Comparison of ENCODE assay signal across 8 cellular contexts in the genomic region with DNA sequence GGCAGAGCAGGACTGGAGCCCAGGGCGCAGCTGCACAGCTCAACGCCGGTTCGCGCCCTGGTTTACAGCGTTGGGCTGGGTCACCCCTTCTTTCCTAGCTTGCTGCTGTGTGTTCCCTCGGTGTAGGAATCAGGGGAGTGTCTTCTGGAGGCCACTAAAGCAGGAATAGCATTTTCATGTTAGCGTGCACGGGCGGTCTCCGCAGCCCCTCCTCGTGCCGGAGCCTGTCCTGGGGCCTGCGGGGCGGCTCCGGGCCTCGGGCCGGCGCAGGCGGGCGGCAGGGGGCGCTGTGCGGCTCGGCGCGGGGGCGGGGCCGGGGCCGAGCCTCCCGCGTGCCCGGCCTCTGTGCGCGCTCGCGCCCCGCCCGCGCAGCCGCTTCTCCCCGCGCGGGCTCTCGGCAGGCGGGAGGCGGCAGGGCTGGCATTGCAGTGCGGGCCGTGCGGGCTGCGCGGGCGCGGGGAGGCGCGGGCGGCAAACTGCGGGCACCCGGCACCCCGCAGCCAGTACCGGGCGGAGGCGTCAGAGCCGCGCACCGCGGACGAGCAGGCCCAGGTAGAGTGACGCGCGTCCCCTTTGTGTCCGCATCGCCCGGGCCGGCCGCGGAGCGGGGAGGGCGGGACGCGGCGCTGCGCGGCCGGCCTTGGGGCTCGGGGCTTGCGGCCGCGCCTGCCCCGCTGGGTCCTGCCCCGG. TPM values are rescaled to one million over a fixed set of nuclear protein-coding genes. Genes with fewer than 3 reads are reported as not detected.
A peak's percentile ranks its signal among the peaks of the same experiment; 100 is the strongest.
DNase-seq lines count a peak whose midpoint lies in the region; ATAC-seq, FAIRE-seq and TF ChIP-seq lines count a peak whose summit lies in the region.

A gene with protein sequence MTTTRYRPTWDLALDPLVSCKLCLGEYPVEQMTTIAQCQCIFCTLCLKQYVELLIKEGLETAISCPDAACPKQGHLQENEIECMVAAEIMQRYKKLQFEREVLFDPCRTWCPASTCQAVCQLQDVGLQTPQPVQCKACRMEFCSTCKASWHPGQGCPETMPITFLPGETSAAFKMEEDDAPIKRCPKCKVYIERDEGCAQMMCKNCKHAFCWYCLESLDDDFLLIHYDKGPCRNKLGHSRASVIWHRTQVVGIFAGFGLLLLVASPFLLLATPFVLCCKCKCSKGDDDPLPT (plus strand): TSS at position 342 of the 690 bp plus-strand sequence. CDS start 79,515 bp downstream, outside the sequence.

- H3K27me3 ChIP-seq in Caco-2 (replicated peaks; ENCODE audit: control insufficient read depth, insufficient read depth, low read length) (no peaks in the 10 kb centered on the region), parathyroid adenoma (ENCODE audit: control insufficient read depth, insufficient read depth, low read length) (no peaks in the 10 kb centered on the region)

- H2AFZ ChIP-seq in parathyroid adenoma = peak within 1 kb of the TSS; percentile 98

- H3K36me3 ChIP-seq in Caco-2 (ENCODE audit: control insufficient read depth, insufficient read depth, low read length) (no peaks in the 10 kb centered on the region), parathyroid adenoma (ENCODE audit: control insufficient read depth, insufficient read depth, low read length) (no peaks in the 10 kb centered on the region)

- H3K4me3 Mint-ChIP-seq in Caco-2 (ENCODE audit: unreplicated experiment) = peak within 1 kb of the TSS; percentile 59
- peak within 1 kb of the TSS; percentile 75 for H3K4me3 Mint-ChIP-seq in activated naive CD4-positive, alpha-beta T cell treated with anti-CD3 and anti-CD28 coated beads, Interleukin-2, amount 50 U/mL, for 24 hours
- H3K4me3 Mint-ChIP-seq in type B pancreatic cell = peak within 1 kb of the TSS; percentile 82

- CTCF ChIA-PET in Caco-2 (lab: Charles Lee) = interaction anchor here (0.5 to 1.5 kb wide), 6 partner anchors 12 to 128 kb away, joined by 3 to 4 read pairs (median 4); no protein-coding TSS in a partner anchor

- peak within 1 kb of the TSS; percentile 31 for H3K9ac ChIP-seq in parathyroid adenoma

- no TSS peak for BruUV-seq in Caco-2 (replicated peaks; lab: Mats Ljungman, UMichigan)

- H3K27ac ChIP-seq in parathyroid adenoma = peak within 1 kb of the TSS; percentile 53

- no peak for FAIRE-seq in HTR-8/SVneo (lab: Jason Lieb, UNC)

- in situ Hi-C loops in SK-MEL-5 (cut with HindIII; ENCODE audit: low pct_unique_long_range_greater_than_20kb, low sequenced_read_pairs) = no loop called here

- ATAC-seq in Right ventricle myocardium inferior = peak; percentile 86

- H3K27ac Mint-ChIP-seq in Caco-2 (ENCODE audit: unreplicated experiment) = no peak within 1 kb of the TSS
- peak within 1 kb of the TSS; percentile 72 for H3K27ac Mint-ChIP-seq in activated naive CD4-positive, alpha-beta T cell treated with anti-CD3 and anti-CD28 coated beads, Interleukin-2, amount 50 U/mL, for 24 hours
- H3K27ac Mint-ChIP-seq in type B pancreatic cell = peak within 1 kb of the TSS; percentile 23

- H3K79me2 ChIP-seq in parathyroid adenoma = peaks cover 25% of the 10 kb centered on the region

- H3K4me1 ChIP-seq in Caco-2 (no peaks in the 10 kb centered on the region), parathyroid adenoma (peaks cover 37% of the 10 kb centered on the region)

- H3K27me3 Mint-ChIP-seq in Caco-2 (ENCODE audit: insufficient read depth, unreplicated experiment) = peaks cover 5% of the 10 kb centered on the region
- H3K27me3 Mint-ChIP-seq in activated naive CD4-positive, alpha-beta T cell treated with anti-CD3 and anti-CD28 coated beads, Interleukin-2, amount 50 U/mL, for 24 hours = no peaks in the 10 kb centered on the region
- no peaks in the 10 kb centered on the region for H3K27me3 Mint-ChIP-seq in type B pancreatic cell

- H3K4me3 ChIP-seq in Caco-2 (ENCODE audit: low read depth, low read length) (peak within 1 kb of the TSS; percentile 47), parathyroid adenoma (ENCODE audit: low read depth, low read length) (peak within 1 kb of the TSS; percentile 68)

- DNase-seq in Caco-2 = peak in 1 of 2 experiments; percentile 76
- DNase-seq in GM20000 (ENCODE audit: low spot score) = peak; percentile 95
- DNase-seq in HTR-8/SVneo (ENCODE audit: insufficient read length, low spot score) = peak; percentile 10
- peak; percentile 66 for DNase-seq in SK-MEL-5 (ENCODE audit: low read depth, low spot score)
- DNase-seq in Right ventricle myocardium inferior (ENCODE audit: missing footprints) = peak; percentile 88
- peak; percentile 85 for DNase-seq in type B pancreatic cell (ENCODE audit: extremely low spot score, unreplicated experiment)

- TF ChIP-seq CTCF in Caco-2 (IDR thresholded peaks at IDR 0.05; ENCODE audit: insufficient read depth in 1 of 2, low read depth in 1 of 2, low read length in 1 of 2, severe bottlenecking in 1 of 2, unreplicated experiment in 1 of 2) (peak; percentile 1 to 32), GM20000 (IDR thresholded peaks at IDR 0.05; ENCODE audit: extremely low read depth, missing control alignments) (peak; percentile 76), parathyroid adenoma (IDR thresholded peaks at IDR 0.05) (peak; percentile 37), type B pancreatic cell (conservative IDR thresholded peaks at IDR 0.05) (peak; percentile 67)

- POLR2A ChIA-PET in Caco-2 (lab: Charles Lee) = no interaction called here

- peaks cover 5% of the 10 kb centered on the region; the same call in 1 of the 2 replicates for H3K9me3 ChIP-seq in Caco-2
- no peaks in the 10 kb centered on the region for H3K9me3 ChIP-seq in parathyroid adenoma (ENCODE audit: control insufficient read depth, low read length)

- H3K9me3 Mint-ChIP-seq in Caco-2 (ENCODE audit: unreplicated experiment) (no peaks in the 10 kb centered on the region), type B pancreatic cell (no peaks in the 10 kb centered on the region)
- no peaks in the 10 kb centered on the region for H3K9me3 Mint-ChIP-seq in activated naive CD4-positive, alpha-beta T cell treated with anti-CD3 and anti-CD28 coated beads, Interleukin-2, amount 50 U/mL, for 24 hours

- H3K4me2 ChIP-seq in parathyroid adenoma (ENCODE audit: low read length) = peak within 1 kb of the TSS; percentile 79

- intact Hi-C loops in Caco-2 (cut with micrococcal nuclease; ENCODE audit: unreplicated experiment) (no loop called here), Right ventricle myocardium inferior (cut with DNase I) (loop anchor here (5.0 kb wide), 2 partner anchors 50 to 110 kb away; partner anchors contain the start of gene CMPK2)

- peaks cover 6% of the 10 kb centered on the region for H3K36me3 Mint-ChIP-seq in Caco-2 (ENCODE audit: insufficient read depth, unreplicated experiment)
- peaks cover 10% of the 10 kb centered on the region for H3K36me3 Mint-ChIP-seq in activated naive CD4-positive, alpha-beta T cell treated with anti-CD3 and anti-CD28 coated beads, Interleukin-2, amount 50 U/mL, for 24 hours
- peaks cover 18% of the 10 kb centered on the region for H3K36me3 Mint-ChIP-seq in type B pancreatic cell

- H3K4me1 Mint-ChIP-seq in Caco-2 (ENCODE audit: low read depth, unreplicated experiment) = no peaks in the 10 kb centered on the region
- H3K4me1 Mint-ChIP-seq in activated naive CD4-positive, alpha-beta T cell treated with anti-CD3 and anti-CD28 coated beads, Interleukin-2, amount 50 U/mL, for 24 hours = peaks cover 81% of the 10 kb centered on the region
- H3K4me1 Mint-ChIP-seq in type B pancreatic cell (ENCODE audit: unreplicated experiment) = peaks cover 28% of the 10 kb centered on the region

RNA-seq across cellular contexts. Expression of the gene that starts here (rescaled TPM):
- total RNA-seq in Caco-2 (2022) (1.6 and 3.0 TPM in 2 replicates), Right ventricle myocardium inferior (16.9 TPM), type B pancreatic cell (ENCODE audit: low replicate concordance) (23.2 and 35.6 TPM in 2 replicates)
- total RNA-seq in SK-MEL-5 (2014; rRNA removed; shearing (Covaris generic)) = 83.1 and 85.8 TPM in 2 replicates
- 97.0 and 97.6 TPM in 2 replicates for polyA plus RNA-seq in SK-MEL-5 (2015; cell fraction: cytosol; rRNA removed)
- 63.4 and 78.2 TPM in 2 replicates for polyA plus RNA-seq in SK-MEL-5 (2015; cell fraction: nucleus; rRNA removed)

Comparison
In these comparisons a context has a peak if more than half of its experiments do, and no peak if none do; other contexts are left out.
1. CTCF ChIP-seq: peak in every context shown above with its lines; median percentile 76 in GM20000; 67 in type B pancreatic cell; 37 in parathyroid adenoma; 16 in Caco-2.